ENCODE assay signal across 15 cellular contexts in genomic region chr11:119480375-119481020, GRCh38. TPM values are rescaled to one million over a fixed set of nuclear protein-coding genes. Genes with fewer than 3 reads are reported as not detected.
DNase-seq lines count a peak whose midpoint lies in the region; ATAC-seq, FAIRE-seq and TF ChIP-seq lines count a peak whose summit lies in the region.
"Had no signal": no experiment of that assay in that cellular context is flagged by ENCODE, and none has a peak within 500 bp of the region (broad histone marks: within the 10 kb centered on the region; RNA-seq: fewer than 3 reads in every experiment).

No MANE protein-coding gene starts in this region.

- TF ChIP-seq RAD21 in K562 (CRISPR knock-in tag; conservative IDR thresholded peaks at IDR 0.05 in 1 of 2, IDR thresholded peaks at IDR 0.05 in 1 of 2) = no peak

- in situ Hi-C loops in K562 (cut with MboI) = loop anchor here (10.0 kb wide), 1 partner anchor 254 kb away; no protein-coding TSS in a partner anchor

- H2AFZ ChIP-seq in Karpas-422 (ENCODE audit: low read length) = no peak overlapping the region
- no peak overlapping the region for H2AFZ ChIP-seq in K562 (ENCODE audit: low read depth, low read length)
- no peak overlapping the region for H2AFZ ChIP-seq in osteoblast (ENCODE audit: low read length)

- TF ChIP-seq CTCF in Caco-2 (IDR thresholded peaks at IDR 0.05; ENCODE audit: insufficient read depth in 1 of 2, low read depth in 1 of 2, low read length in 1 of 2, severe bottlenecking in 1 of 2, unreplicated experiment in 1 of 2) (no peak), K562 (IDR thresholded peaks at IDR 0.05 in 2 of 3, conservative IDR thresholded peaks at IDR 0.05 in 1 of 3; ENCODE audit: insufficient read depth in 2 of 3, low read depth in 1 of 3, low read length in 3 of 3) (no peak), osteoblast (IDR thresholded peaks at IDR 0.05; ENCODE audit: extremely low read depth, low read depth, low read length) (no peak)

- peak; percentile 65 for ATAC-seq in K562
- ATAC-seq in GM18868 (IDR thresholded peaks at IDR 0.05; ENCODE audit: unreplicated experiment) = no peak
- no peak for ATAC-seq in GM21360 (IDR thresholded peaks at IDR 0.05; ENCODE audit: unreplicated experiment)

- no peaks in the 10 kb centered on the region for H3K9me3 ChIP-seq in Caco-2
- H3K9me3 ChIP-seq in Karpas-422 (ENCODE audit: low read length) = no peaks in the 10 kb centered on the region
- H3K9me3 ChIP-seq in K562 (replicated peaks; ENCODE audit: control insufficient read depth, insufficient read depth, low read depth, low read length) = no peaks in the 10 kb centered on the region
- H3K9me3 ChIP-seq in osteoblast (ENCODE audit: low read depth, low read length) = no peaks in the 10 kb centered on the region
- H3K9me3 ChIP-seq: body of pancreas, heart right ventricle, mucosa of descending colon, transverse colon had no signal

- TF ChIP-seq EP300 in K562 (IDR thresholded peaks at IDR 0.05; ENCODE audit: low read length) = no peak

- H3K4me3 Mint-ChIP-seq in Caco-2 (ENCODE audit: unreplicated experiment) = no peak overlapping the region
- H3K4me3 Mint-ChIP-seq: activated naive CD8-positive, alpha-beta T cell treated with anti-CD3 and anti-CD28 coated beads, Interleukin-2, amount 10 ng/mL, durations not matched to agents 7 days and 5 days had no signal

- H3K27me3 ChIP-seq in Caco-2 (replicated peaks; ENCODE audit: control insufficient read depth, insufficient read depth, low read length) (no peaks in the 10 kb centered on the region), Karpas-422 (ENCODE audit: low read length) (no peaks in the 10 kb centered on the region), K562 (ENCODE audit: control insufficient read depth in 2 of 2, insufficient read depth in 2 of 2, low read length in 2 of 2) (peaks cover 0 to 40% of the 10 kb centered on the region in 2 experiments; a peak in 2 of 5 replicates), osteoblast (ENCODE audit: insufficient read depth, low read length) (peaks cover 47% of the 10 kb centered on the region)
- H3K27me3 ChIP-seq: body of pancreas, transverse colon had no signal

- no peaks in the 10 kb centered on the region for H3K79me2 ChIP-seq in Karpas-422 (ENCODE audit: low read length)
- no peaks in the 10 kb centered on the region for H3K79me2 ChIP-seq in K562 (ENCODE audit: control insufficient read depth, insufficient read depth, low read length)
- H3K79me2 ChIP-seq in osteoblast (ENCODE audit: insufficient read depth, low read length) = no peaks in the 10 kb centered on the region

- H3K4me1 ChIP-seq in Caco-2 (peaks cover 5% of the 10 kb centered on the region; the same call in 1 of the 2 replicates), Karpas-422 (ENCODE audit: low read length) (peaks cover 28% of the 10 kb centered on the region), K562 (replicated peaks in 1 of 2; ENCODE audit: control insufficient read depth in 2 of 2, insufficient read depth in 2 of 2, low read length in 2 of 2) (peaks cover 12 to 27% of the 10 kb centered on the region in 2 experiments; a peak in 4 of 5 replicates), osteoblast (ENCODE audit: insufficient read depth, low read length) (peaks cover 7% of the 10 kb centered on the region)

- BruUV-seq in Caco-2 (replicated peaks; lab: Mats Ljungman, UMichigan) = no TSS peak
- BruUV-seq in K562 (replicated peaks; lab: Mats Ljungman, UMichigan) = no TSS peak

- H3K4me1 Mint-ChIP-seq in Caco-2 (ENCODE audit: low read depth, unreplicated experiment) = peaks cover 8% of the 10 kb centered on the region

- DNase-seq in Caco-2 (peak in 1 of 2 experiments; percentile 29), Karpas-422 (no peak), K562 (ENCODE audit: extremely low read depth in 1 of 4, low spot score in 3 of 4) (peak in 2 of 4 experiments; percentile 54 to 55), osteoblast (ENCODE audit: insufficient read length, low spot score, missing footprints) (peak; percentile 34), OCI-M2 (lab: John Stamatoyannopoulos, UW; ENCODE audit: unreplicated experiment) (no peak)
- DNase-seq: cortex of kidney had no signal

- CTCF ChIA-PET in Caco-2 (lab: Charles Lee) = interaction anchor here (0.7 kb wide), 1 partner anchor 54 kb away, joined by 5 read pairs; no protein-coding TSS in a partner anchor
- CTCF ChIA-PET in K562 (lab: Yijun Ruan, JAX; ENCODE audit: low intra/inter-chr PET ratio) = interaction anchor here (0.6 to 2.8 kb wide), 4 partner anchors 53 to 249 kb away, joined by 3 to 16 read pairs (median 4); partner anchors contain the start of gene NECTIN1

- no peaks in the 10 kb centered on the region for H3K9me1 ChIP-seq in K562 (ENCODE audit: control insufficient read depth, insufficient read depth, low read length)

- no peak overlapping the region for H3K4me3 ChIP-seq in Caco-2 (ENCODE audit: low read depth, low read length)
- peak overlapping the region; percentile 32; the same call in 1 of the 2 replicates for H3K4me3 ChIP-seq in Karpas-422 (ENCODE audit: low read length)
- no peak overlapping the region for H3K4me3 ChIP-seq in K562
- no peak overlapping the region for H3K4me3 ChIP-seq in osteoblast (ENCODE audit: insufficient read depth, low read length)
- H3K4me3 ChIP-seq: body of pancreas, heart right ventricle, mucosa of descending colon, transverse colon had no signal

- peaks cover 16% of the 10 kb centered on the region for H3K27me3 Mint-ChIP-seq in Caco-2 (ENCODE audit: insufficient read depth, unreplicated experiment)

- intact Hi-C loops in Caco-2 (cut with micrococcal nuclease; ENCODE audit: unreplicated experiment) = loop anchor here (1.0 kb wide), 5 partner anchors 54 to 628 kb away; partner anchors contain the start of gene NECTIN1
- intact Hi-C loops in K562 (cut with micrococcal nuclease) = loop anchor here (1.0 to 10.0 kb wide), 4 partner anchors 54 to 627 kb away; partner anchors contain the start of gene NECTIN1

- no peak for TF ChIP-seq POLR2A in K562 (conservative IDR thresholded peaks at IDR 0.05)

- peak overlapping the region; percentile 16 for H3K27ac Mint-ChIP-seq in Caco-2 (ENCODE audit: unreplicated experiment)
- H3K27ac Mint-ChIP-seq: activated naive CD8-positive, alpha-beta T cell treated with anti-CD3 and anti-CD28 coated beads, Interleukin-2, amount 10 ng/mL, durations not matched to agents 7 days and 5 days; progenitor cell of endocrine pancreas had no signal

- H3K4me2 ChIP-seq in Karpas-422 (ENCODE audit: low read depth, low read length, poor library complexity, severe bottlenecking) (peak overlapping the region; percentile 71), K562 (ENCODE audit: insufficient read depth, low read length) (no peak overlapping the region; the same call in 1 of the 2 replicates), osteoblast (ENCODE audit: insufficient read depth, low read length) (no peak overlapping the region)
- H3K4me2 ChIP-seq: KMS-11 had no signal

- FAIRE-seq in K562 (lab: Jason Lieb, UNC) = no peak

- H3K9ac ChIP-seq in Karpas-422 (ENCODE audit: low read length) (peak overlapping the region; percentile 60), K562 (ENCODE audit: insufficient read depth in 1 of 2, low read depth in 2 of 2, low read length in 2 of 2) (peak overlapping the region in 1 of 2 experiments; percentile 24; a peak in 2 of 4 replicates)
- H3K9ac ChIP-seq: KMS-11 had no signal

- no peaks in the 10 kb centered on the region for H3K9me3 Mint-ChIP-seq in Caco-2 (ENCODE audit: unreplicated experiment)
- H3K9me3 Mint-ChIP-seq: activated naive CD8-positive, alpha-beta T cell treated with anti-CD3 and anti-CD28 coated beads, Interleukin-2, amount 10 ng/mL, durations not matched to agents 7 days and 5 days had no signal

- no peaks in the 10 kb centered on the region for H3K36me3 Mint-ChIP-seq in Caco-2 (ENCODE audit: insufficient read depth, unreplicated experiment)
- H3K36me3 Mint-ChIP-seq: activated naive CD8-positive, alpha-beta T cell treated with anti-CD3 and anti-CD28 coated beads, Interleukin-2, amount 10 ng/mL, durations not matched to agents 7 days and 5 days had no signal

- POLR2A ChIA-PET in Caco-2 (lab: Charles Lee) = no interaction called here
- POLR2A ChIA-PET in K562 (lab: Yijun Ruan, JAX) = interaction anchor here (0.5 to 1.0 kb wide), 4 partner anchors 32 to 297 kb away, joined by 3 to 6 read pairs (median 3); no protein-coding TSS in a partner anchor

- H4K20me1 ChIP-seq in Karpas-422 (ENCODE audit: insufficient read depth, low read depth, low read length) (peaks cover 8% of the 10 kb centered on the region; the same call in 1 of the 2 replicates), K562 (replicated peaks; ENCODE audit: control insufficient read depth, insufficient read depth, low read length) (peaks cover 12% of the 10 kb centered on the region), osteoblast (ENCODE audit: insufficient read depth, low read length) (peaks cover 4% of the 10 kb centered on the region)

- H3K27ac ChIP-seq in Karpas-422 (ENCODE audit: low read length) (peak overlapping the region; percentile 86), K562 (ENCODE audit: extremely low read depth, low read depth, low read length) (no peak overlapping the region), osteoblast (ENCODE audit: low read depth, low read length) (no peak overlapping the region)
- H3K27ac ChIP-seq: body of pancreas, heart right ventricle, KMS-11, transverse colon had no signal

- no peaks in the 10 kb centered on the region for H3K9me2 ChIP-seq in Karpas-422 (replicated peaks; ENCODE audit: insufficient read depth, low read length)

- no peaks in the 10 kb centered on the region for H3K36me3 ChIP-seq in Caco-2 (ENCODE audit: control insufficient read depth, insufficient read depth, low read length)
- H3K36me3 ChIP-seq in Karpas-422 (ENCODE audit: insufficient read depth, low read length) = no peaks in the 10 kb centered on the region
- H3K36me3 ChIP-seq in K562 (ENCODE audit: control insufficient read depth, insufficient read depth, low read length) = no peaks in the 10 kb centered on the region
- no peaks in the 10 kb centered on the region for H3K36me3 ChIP-seq in osteoblast (ENCODE audit: insufficient read depth, low read length)
- H3K36me3 ChIP-seq: heart right ventricle, transverse colon had no signal

- WGBS in K562 (ENCODE audit: insufficient coverage, low coverage, missing lambda C conversion rate) = 27% methylated on average over 12 of the region's 12 CpGs

RNA-seq across cellular contexts. Expression of gene THY1, which starts 57.5 kb away (rescaled TPM):
- total RNA-seq in Caco-2 (2022) (not detected in 2 replicates), K562 (2014; rRNA removed) (0.18 and 0.29 TPM in 2 replicates), K562 (2014; rRNA removed; fragmentation: Illumina TruSeq; extraction: Trizol) (0.06 and 0.15 TPM in 2 replicates), K562 (2015; rRNA removed; fragmentation: Illumina TruSeq; extraction: Trizol) (0.07 and 0.08 TPM in 2 replicates), K562 (2021) (0.20 and 0.40 TPM in 2 replicates), osteoblast (308 and 400 TPM in 2 replicates)
- not detected in 2 replicates for total RNA-seq in Karpas-422 (2014; rRNA removed; shearing (Covaris generic); ENCODE audit: low replicate concordance)
- 0.09 TPM in 1 of 2 replicates, not detected in the other for total RNA-seq in K562 (2011; cell fraction: chromatin; rRNA removed; ENCODE audit: low replicate concordance)
- total RNA-seq in K562 (2011; cell fraction: nucleolus; rRNA removed) = 0.17 and 0.39 TPM in 2 replicates
- total RNA-seq in K562 (2011; cell fraction: nucleoplasm; rRNA removed) = 0.07 and 0.38 TPM in 2 replicates
- polyA plus RNA-seq in K562 (2011; rRNA removed) (not detected in 2 replicates), K562 (2014; fragmentation: Illumina TruSeq; extraction: Trizol) (not detected in 2 replicates), K562 (2014; fragmentation: Nextera tagmentation; extraction: Ambion mirVana) (not detected), K562 (2014; rRNA removed) (not detected in 2 replicates)
- polyA plus RNA-seq in K562 (2011; cell fraction: cytosol; rRNA removed) = 0.12 TPM in 1 of 2 replicates, not detected in the other
- 0.10 TPM in 1 of 2 replicates, not detected in the other for polyA plus RNA-seq in K562 (2011; cell fraction: nucleus; rRNA removed)
- polyA plus RNA-seq in K562 (2012) = not detected in 2 replicates
- polyA minus RNA-seq in K562 (2011; rRNA and poly(A)+ RNA removed) = 0.06 and 0.11 TPM in 2 replicates
- polyA minus RNA-seq in K562 (2011; cell fraction: cytosol; rRNA and poly(A)+ RNA removed) = not detected in 2 replicates
- polyA minus RNA-seq in K562 (2011; cell fraction: nucleus; rRNA and poly(A)+ RNA removed) = under 0.01 and 0.11 TPM in 2 replicates
- total RNA-seq: activated naive CD8-positive, alpha-beta T cell treated with anti-CD3 and anti-CD28 coated beads, Interleukin-2, amount 10 ng/mL, durations not matched to agents 7 days and 5 days had no signal

Comparison
In these comparisons a context has a peak if more than half of its experiments do, and no peak if none do; other contexts are left out.
1. RNA of gene THY1, which starts 57.5 kb away (total RNA-seq): 308 to 400 TPM in osteoblast; 0.06 to 0.40 TPM in K562, not detected in Caco-2 and not detected in Karpas-422; every median in the first group is over 100 times any median in the second.